35 cellular contexts compared by ENCODE assay signal in genomic region chr7:26626687-26627086, GRCh38.
"Had no signal": no experiment of that assay in that cellular context is flagged by ENCODE, and none has a peak within 500 bp of the region (broad histone marks: within the 10 kb centered on the region; RNA-seq: fewer than 3 reads in every experiment).

No MANE protein-coding gene starts in this region.

- H3K27me3 Mint-ChIP-seq: activated B cell treated with CpG ODN at 0.5 μM for 24 hours; activated naive CD8-positive, alpha-beta T cell treated with anti-CD3 and anti-CD28 coated beads, Interleukin-2, amount 10 ng/mL, durations not matched to agents 7 days and 5 days; activated naive CD8-positive, alpha-beta T cell treated with anti-CD3 and anti-CD28 coated beads, Interleukin-2, amount 50 U/mL, for 24 hours had no signal

- ATAC-seq: activated CD8-positive, alpha-beta memory T cell treated with anti-CD3 and anti-CD28 coated beads, Interleukin-2, amount 10 ng/mL, durations not matched to agents 7 days and 5 days; activated CD8-positive, alpha-beta T cell treated with anti-CD3 and anti-CD28 coated beads, Interleukin-2, amount 10 ng/mL, durations not matched to agents 7 days and 5 days; activated naive CD8-positive, alpha-beta T cell treated with anti-CD3 and anti-CD28 coated beads, Interleukin-2, amount 50 U/mL, for 24 hours had no signal

- H3K27ac Mint-ChIP-seq: activated B cell treated with CpG ODN at 0.5 μM for 24 hours; activated CD4-positive, alpha-beta memory T cell treated with anti-CD3 and anti-CD28 coated beads, Interleukin-2, amount 10 ng/mL, durations not matched to agents 7 days and 5 days; activated CD8-positive, alpha-beta memory T cell treated with anti-CD3 and anti-CD28 coated beads, Interleukin-2, amount 10 ng/mL, durations not matched to agents 7 days and 5 days; activated CD8-positive, alpha-beta T cell treated with anti-CD3 and anti-CD28 coated beads, Interleukin-2, amount 10 ng/mL, durations not matched to agents 7 days and 5 days; activated naive CD4-positive, alpha-beta T cell treated with anti-CD3 and anti-CD28 coated beads, Interleukin-2, amount 10 ng/mL, durations not matched to agents 7 days and 5 days; activated naive CD4-positive, alpha-beta T cell treated with anti-CD3 and anti-CD28 coated beads, Interleukin-2, amount 50 U/mL, for 24 hours; activated naive CD8-positive, alpha-beta T cell; activated naive CD8-positive, alpha-beta T cell treated with anti-CD3 and anti-CD28 coated beads, Interleukin-2, amount 10 ng/mL, durations not matched to agents 7 days and 5 days; activated naive CD8-positive, alpha-beta T cell treated with anti-CD3 and anti-CD28 coated beads, Interleukin-2, amount 50 U/mL, for 24 hours; activated T-cell treated with anti-CD3 and anti-CD28 coated beads, Interleukin-2, amount 50 U/mL, for 24 hours; activated T-helper 2 cell treated with anti-CD3 and anti-CD28 coated beads, Interferon-gamma antibody, Interleukin-2, Interleukin-4, amounts not matched to agents 10 μg/mL and 5 μg/mL and 100 μg/mL, durations not matched to agents 14 hours and 24 hours and 36 hours; T-helper 1 cell treated with Interleukin-12 subunit alpha and Interleukin-12 subunit beta and Interleukin-4 antibody, amounts not matched to agents 30 μg/mL and 1 μg/mL, for 36 hours; T-helper 2 cell treated with Interferon-gamma antibody and Interleukin-4, amounts not matched to agents 5 μg/mL and 100 μg/mL, for 36 hours had no signal

- H3K27ac ChIP-seq: ascending aorta, cardiac muscle cell, VCaP had no signal

- H3K4me3 ChIP-seq: ascending aorta, cardiac muscle cell had no signal

- H3K4me3 Mint-ChIP-seq: activated B cell treated with CpG ODN at 0.5 μM for 24 hours; activated CD4-positive, alpha-beta memory T cell treated with anti-CD3 and anti-CD28 coated beads, Interleukin-2, amount 10 ng/mL, durations not matched to agents 7 days and 5 days; activated CD4-positive, alpha-beta T cell treated with anti-CD3 and anti-CD28 coated beads, Interleukin-2, amount 10 ng/mL, durations not matched to agents 7 days and 5 days; activated CD8-positive, alpha-beta memory T cell treated with anti-CD3 and anti-CD28 coated beads, Interleukin-2, amount 10 ng/mL, durations not matched to agents 7 days and 5 days; activated CD8-positive, alpha-beta T cell treated with anti-CD3 and anti-CD28 coated beads, Interleukin-2, amount 10 ng/mL, durations not matched to agents 7 days and 5 days; activated naive CD4-positive, alpha-beta T cell treated with anti-CD3 and anti-CD28 coated beads, Interleukin-2, amount 10 ng/mL, durations not matched to agents 7 days and 5 days; activated naive CD4-positive, alpha-beta T cell treated with anti-CD3 and anti-CD28 coated beads, Interleukin-2, amount 50 U/mL, for 24 hours; activated naive CD8-positive, alpha-beta T cell; activated naive CD8-positive, alpha-beta T cell treated with anti-CD3 and anti-CD28 coated beads, Interleukin-2, amount 10 ng/mL, durations not matched to agents 7 days and 5 days; activated naive CD8-positive, alpha-beta T cell treated with anti-CD3 and anti-CD28 coated beads, Interleukin-2, amount 50 U/mL, for 24 hours; activated T-cell treated with anti-CD3 and anti-CD28 coated beads, Interleukin-2, amount 50 U/mL, for 24 hours; brain; central memory CD8-positive, alpha-beta T cell; T-helper 1 cell treated with Interleukin-12 subunit alpha and Interleukin-12 subunit beta and Interleukin-4 antibody, amounts not matched to agents 30 μg/mL and 1 μg/mL, for 36 hours; T-helper 2 cell treated with Interferon-gamma antibody and Interleukin-4, amounts not matched to agents 5 μg/mL and 100 μg/mL, for 36 hours had no signal

- H3K9me3 ChIP-seq: ascending aorta had no signal

- H3K36me3 ChIP-seq: ascending aorta, cardiac muscle cell had no signal

- DNase-seq: activated B cell treated with CpG ODN at 0.5 μM for 24 hours; activated CD4-positive, alpha-beta memory T cell treated with anti-CD3 and anti-CD28 coated beads, Interleukin-2, amount 10 ng/mL, durations not matched to agents 7 days and 5 days; activated CD4-positive, alpha-beta T cell treated with anti-CD3 and anti-CD28 coated beads for 48 hours; activated CD4-positive, alpha-beta T cell treated with anti-CD3 and anti-CD28 coated beads, Interleukin-2, amount 10 ng/mL, durations not matched to agents 7 days and 5 days; activated CD4-positive, alpha-beta T cell treated with anti-CD3 and anti-CD28 coated beads, Interleukin-2, amount 50 U/mL, for 48 hours; activated CD4-positive, CD25-positive, alpha-beta regulatory T cell treated with anti-CD3 and anti-CD28 coated beads, Interleukin-2, amount 50 U/mL, for 72 hours; activated CD8-positive, alpha-beta memory T cell treated with anti-CD3 and anti-CD28 coated beads for 24 hours; activated CD8-positive, alpha-beta memory T cell treated with anti-CD3 and anti-CD28 coated beads, Interleukin-2, amount 10 ng/mL, durations not matched to agents 7 days and 5 days; activated CD8-positive, alpha-beta memory T cell treated with anti-CD3 and anti-CD28 coated beads, Interleukin-2, amount 50 U/mL, for 48 hours; activated CD8-positive, alpha-beta T cell treated with anti-CD3 and anti-CD28 coated beads, Interleukin-2, amount 10 ng/mL, durations not matched to agents 7 days and 5 days; activated effector memory CD4-positive, alpha-beta T cell treated with Interleukin-2 at 50 U/mL for 16 hours; activated gamma-delta T cell; activated naive CD4-positive, alpha-beta T cell treated with anti-CD3 and anti-CD28 coated beads, Interleukin-2, amount 10 ng/mL, durations not matched to agents 7 days and 5 days; activated naive CD4-positive, alpha-beta T cell treated with Interleukin-2 at 50 U/mL for 16 hours; activated naive CD8-positive, alpha-beta T cell treated with anti-CD3 and anti-CD28 coated beads, Interleukin-2, amount 10 ng/mL, durations not matched to agents 7 days and 5 days; activated naive CD8-positive, alpha-beta T cell treated with anti-CD3 and anti-CD28 coated beads, Interleukin-2, amount 50 U/mL, for 24 hours; activated T-cell treated with anti-CD3 and anti-CD28 coated beads, Interleukin-2, amount 50 U/mL, for 24 hours; activated T-cell treated with anti-CD3 and anti-CD28 coated beads, Interleukin-2, amount 50 U/mL, for 48 hours; amygdala; anterior cingulate cortex; caudate nucleus; SW 1271; T-helper 1 cell; T-helper 2 cell; T-helper 9 cell had no signal

- H3K9me3 Mint-ChIP-seq: activated CD4-positive, alpha-beta memory T cell treated with anti-CD3 and anti-CD28 coated beads, Interleukin-2, amount 10 ng/mL, durations not matched to agents 7 days and 5 days; activated CD4-positive, alpha-beta T cell treated with anti-CD3 and anti-CD28 coated beads, Interleukin-2, amount 10 ng/mL, durations not matched to agents 7 days and 5 days; activated naive CD4-positive, alpha-beta T cell treated with anti-CD3 and anti-CD28 coated beads, Interleukin-2, amount 50 U/mL, for 24 hours; activated naive CD8-positive, alpha-beta T cell treated with anti-CD3 and anti-CD28 coated beads, Interleukin-2, amount 50 U/mL, for 24 hours; activated T-cell treated with anti-CD3 and anti-CD28 coated beads, Interleukin-2, amount 50 U/mL, for 24 hours; activated T-helper 2 cell treated with anti-CD3 and anti-CD28 coated beads, Interferon-gamma antibody, Interleukin-2, Interleukin-4, amounts not matched to agents 10 μg/mL and 5 μg/mL and 100 μg/mL, durations not matched to agents 14 hours and 24 hours and 36 hours; central memory CD8-positive, alpha-beta T cell; T-helper 2 cell treated with Interferon-gamma antibody and Interleukin-4, amounts not matched to agents 5 μg/mL and 100 μg/mL, for 36 hours had no signal

- H3K4me1 ChIP-seq: ascending aorta had no signal

- H3K36me3 Mint-ChIP-seq: activated naive CD4-positive, alpha-beta T cell treated with anti-CD3 and anti-CD28 coated beads, Interleukin-2, amount 10 ng/mL, durations not matched to agents 7 days and 5 days; activated naive CD4-positive, alpha-beta T cell treated with anti-CD3 and anti-CD28 coated beads, Interleukin-2, amount 50 U/mL, for 24 hours; activated naive CD8-positive, alpha-beta T cell; activated naive CD8-positive, alpha-beta T cell treated with anti-CD3 and anti-CD28 coated beads, Interleukin-2, amount 10 ng/mL, durations not matched to agents 7 days and 5 days; brain had no signal

- H3K4me1 Mint-ChIP-seq: activated B cell treated with CpG ODN at 0.5 μM for 24 hours; activated naive CD4-positive, alpha-beta T cell treated with anti-CD3 and anti-CD28 coated beads, Interleukin-2, amount 50 U/mL, for 24 hours; activated naive CD8-positive, alpha-beta T cell treated with anti-CD3 and anti-CD28 coated beads, Interleukin-2, amount 50 U/mL, for 24 hours; central memory CD8-positive, alpha-beta T cell had no signal

- H3K27me3 ChIP-seq: ascending aorta, cardiac muscle cell had no signal
